9 cellular contexts compared by ENCODE assay signal in genomic region chr1:7549277-7549676, GRCh38.
DNase-seq lines count a peak whose midpoint lies in the region; ATAC-seq, FAIRE-seq and TF ChIP-seq lines count a peak whose summit lies in the region.
"Had no signal": no experiment of that assay in that cellular context is flagged by ENCODE, and none has a peak within 500 bp of the region (broad histone marks: within the 10 kb centered on the region; RNA-seq: fewer than 3 reads in every experiment).

No MANE protein-coding gene starts in this region.

- POLR2A ChIA-PET in activated CD8-positive, alpha-beta T cell treated with anti-CD3 and anti-CD28 coated beads for 36 hours (lab: Charles Lee), result no interaction called here

- CTCF ChIA-PET in activated CD8-positive, alpha-beta T cell treated with anti-CD3 and anti-CD28 coated beads for 36 hours (lab: Charles Lee), result no interaction called here

- no peaks in the 10 kb centered on the region for H3K9me3 Mint-ChIP-seq in activated CD8-positive, alpha-beta T cell treated with anti-CD3 and anti-CD28 coated beads for 36 hours
- H3K9me3 Mint-ChIP-seq in immature natural killer cell, result no peaks in the 10 kb centered on the region

- H3K27me3 Mint-ChIP-seq in activated CD8-positive, alpha-beta T cell treated with anti-CD3 and anti-CD28 coated beads for 36 hours, result peaks cover 10% of the 10 kb centered on the region
- peaks cover under 1 to 3% (median 2%) of the 10 kb centered on the region in 3 donors for H3K27me3 Mint-ChIP-seq in immature natural killer cell (ENCODE audit: low read depth in 3 of 3)

- no peak for FAIRE-seq in urothelium cell line (lab: Jason Lieb, UNC)

- peak; percentile 94 for ATAC-seq in activated CD8-positive, alpha-beta T cell treated with anti-CD3 and anti-CD28 coated beads for 36 hours
- ATAC-seq in left lobe of liver, result no peak

- intact Hi-C loops in activated CD8-positive, alpha-beta T cell treated with anti-CD3 and anti-CD28 coated beads for 36 hours (cut with micrococcal nuclease), result no loop called here

- peak overlapping the region; percentile 1 for H3K4me3 Mint-ChIP-seq in activated CD8-positive, alpha-beta T cell treated with anti-CD3 and anti-CD28 coated beads for 36 hours
- peak overlapping the region in 1 of 5 donors; percentile 43 for H3K4me3 Mint-ChIP-seq in immature natural killer cell

- no peaks in the 10 kb centered on the region for H3K36me3 Mint-ChIP-seq in activated CD8-positive, alpha-beta T cell treated with anti-CD3 and anti-CD28 coated beads for 36 hours (ENCODE audit: low read depth)
- H3K36me3 Mint-ChIP-seq in immature natural killer cell, result no peaks in the 10 kb centered on the region

- no peak for TF ChIP-seq CTCF in AG10803 (conservative IDR thresholded peaks at IDR 0.05; ENCODE audit: low read length)
- no peak for TF ChIP-seq CTCF in HFF-Myc (IDR thresholded peaks at IDR 0.05; ENCODE audit: low read depth, low read length, missing control alignments)
- no peak for TF ChIP-seq CTCF in activated CD8-positive, alpha-beta T cell treated with anti-CD3 and anti-CD28 coated beads for 36 hours (IDR thresholded peaks at IDR 0.05)

- peak; percentile 74 for DNase-seq in AG10803 (ENCODE audit: low read depth)
- peak; percentile 52 for DNase-seq in HFF-Myc (ENCODE audit: extremely low read depth, low read depth)
- peak; percentile 81 for DNase-seq in activated CD8-positive, alpha-beta T cell treated with anti-CD3 and anti-CD28 coated beads for 36 hours
- peak in 2 of 3 donors; percentile 3 to 11 for DNase-seq in immature natural killer cell
- DNase-seq in urothelium cell line (ENCODE audit: low spot score), result peak; percentile 85
- DNase-seq in iPS-NIHi7 (ENCODE audit: extremely low spot score), result no peak
- DNase-seq in left lobe of liver (ENCODE audit: low spot score), result no peak
- DNase-seq in HuH-7 (ENCODE audit: low spot score), result no peak

- H3K27ac Mint-ChIP-seq in activated CD8-positive, alpha-beta T cell treated with anti-CD3 and anti-CD28 coated beads for 36 hours, result peak overlapping the region; percentile 93
- H3K27ac Mint-ChIP-seq in immature natural killer cell, result peak overlapping the region in 3 of 6 donors; percentile 40 to 53 (median 41)

- peaks cover 12% of the 10 kb centered on the region for H3K4me1 Mint-ChIP-seq in activated CD8-positive, alpha-beta T cell treated with anti-CD3 and anti-CD28 coated beads for 36 hours (ENCODE audit: low read depth)
- H3K4me1 Mint-ChIP-seq in immature natural killer cell, result peaks cover 7 to 8% of the 10 kb centered on the region in 2 donors

- H3K4me3 ChIP-seq in AG10803 (ENCODE audit: low read length), result no peak overlapping the region
- H3K4me3 ChIP-seq in HFF-Myc (replicated peaks; ENCODE audit: low read depth, low read length), result no peak overlapping the region
- H3K4me3 ChIP-seq: heart left ventricle had no signal

Comparison
In these comparisons a context has a peak if more than half of its experiments do, and no peak if none do; other contexts are left out.
1. DNase-seq: peak in AG10803 (single experiment), HFF-Myc (single experiment), activated CD8-positive, alpha-beta T cell treated with anti-CD3 and anti-CD28 coated beads for 36 hours (single experiment), immature natural killer cell (2 of 3) and urothelium cell line (single experiment); none in iPS-NIHi7 (single experiment), left lobe of liver (single experiment) and HuH-7 (single experiment).